In the genomic region with DNA sequence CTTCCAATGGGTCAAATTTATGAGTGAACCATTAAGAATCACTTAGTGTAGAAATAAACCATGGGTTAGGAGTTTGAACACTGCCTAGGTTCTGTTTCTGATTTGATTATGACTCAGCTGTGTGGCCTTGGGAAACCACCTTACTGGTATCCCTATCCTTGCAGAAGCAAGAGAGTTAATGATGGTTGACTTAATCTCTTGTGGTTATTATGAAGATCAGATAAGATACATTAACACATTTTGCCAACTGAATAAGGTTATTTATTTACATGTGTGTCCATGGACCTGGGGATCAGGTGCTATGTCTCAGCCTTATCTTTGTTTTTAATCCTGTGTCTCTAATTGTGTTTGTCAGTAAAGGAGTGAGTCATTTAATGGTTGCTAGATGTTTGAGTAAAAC, we compare ENCODE assay signal across 1 cellular context.
TF ChIP-seq lines count a peak whose summit lies in the region.

No MANE protein-coding gene starts in this region.

TF ChIP-seq in HepG2, 621 proteins besides CTCF, POLR2A, EP300 and RAD21 (continued from another document):
- TF ChIP-seq SMAD9 (CRISPR knock-in tag; IDR thresholded peaks at IDR 0.05) (no peak), ZSCAN12 (CRISPR knock-in tag; IDR thresholded peaks at IDR 0.05) (no peak), ZIK1 (CRISPR knock-in tag; IDR thresholded peaks at IDR 0.05; ENCODE audit: borderline replicate concordance, low read depth) (no peak), POLR2G (IDR thresholded peaks at IDR 0.05; ENCODE audit: low read depth, low read length) (no peak), KLF9 (CRISPR knock-in tag; IDR thresholded peaks at IDR 0.05; ENCODE audit: low read depth) (no peak)
- TF ChIP-seq, protein P1, sequence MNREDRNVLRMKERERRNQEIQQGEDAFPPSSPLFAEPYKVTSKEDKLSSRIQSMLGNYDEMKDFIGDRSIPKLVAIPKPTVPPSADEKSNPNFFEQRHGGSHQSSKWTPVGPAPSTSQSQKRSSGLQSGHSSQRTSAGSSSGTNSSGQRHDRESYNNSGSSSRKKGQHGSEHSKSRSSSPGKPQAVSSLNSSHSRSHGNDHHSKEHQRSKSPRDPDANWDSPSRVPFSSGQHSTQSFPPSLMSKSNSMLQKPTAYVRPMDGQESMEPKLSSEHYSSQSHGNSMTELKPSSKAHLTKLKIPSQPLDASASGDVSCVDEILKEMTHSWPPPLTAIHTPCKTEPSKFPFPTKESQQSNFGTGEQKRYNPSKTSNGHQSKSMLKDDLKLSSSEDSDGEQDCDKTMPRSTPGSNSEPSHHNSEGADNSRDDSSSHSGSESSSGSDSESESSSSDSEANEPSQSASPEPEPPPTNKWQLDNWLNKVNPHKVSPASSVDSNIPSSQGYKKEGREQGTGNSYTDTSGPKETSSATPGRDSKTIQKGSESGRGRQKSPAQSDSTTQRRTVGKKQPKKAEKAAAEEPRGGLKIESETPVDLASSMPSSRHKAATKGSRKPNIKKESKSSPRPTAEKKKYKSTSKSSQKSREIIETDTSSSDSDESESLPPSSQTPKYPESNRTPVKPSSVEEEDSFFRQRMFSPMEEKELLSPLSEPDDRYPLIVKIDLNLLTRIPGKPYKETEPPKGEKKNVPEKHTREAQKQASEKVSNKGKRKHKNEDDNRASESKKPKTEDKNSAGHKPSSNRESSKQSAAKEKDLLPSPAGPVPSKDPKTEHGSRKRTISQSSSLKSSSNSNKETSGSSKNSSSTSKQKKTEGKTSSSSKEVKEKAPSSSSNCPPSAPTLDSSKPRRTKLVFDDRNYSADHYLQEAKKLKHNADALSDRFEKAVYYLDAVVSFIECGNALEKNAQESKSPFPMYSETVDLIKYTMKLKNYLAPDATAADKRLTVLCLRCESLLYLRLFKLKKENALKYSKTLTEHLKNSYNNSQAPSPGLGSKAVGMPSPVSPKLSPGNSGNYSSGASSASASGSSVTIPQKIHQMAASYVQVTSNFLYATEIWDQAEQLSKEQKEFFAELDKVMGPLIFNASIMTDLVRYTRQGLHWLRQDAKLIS (CRISPR knock-in tag; IDR thresholded peaks at IDR 0.05): no peak
- TF ChIP-seq, protein P2, sequence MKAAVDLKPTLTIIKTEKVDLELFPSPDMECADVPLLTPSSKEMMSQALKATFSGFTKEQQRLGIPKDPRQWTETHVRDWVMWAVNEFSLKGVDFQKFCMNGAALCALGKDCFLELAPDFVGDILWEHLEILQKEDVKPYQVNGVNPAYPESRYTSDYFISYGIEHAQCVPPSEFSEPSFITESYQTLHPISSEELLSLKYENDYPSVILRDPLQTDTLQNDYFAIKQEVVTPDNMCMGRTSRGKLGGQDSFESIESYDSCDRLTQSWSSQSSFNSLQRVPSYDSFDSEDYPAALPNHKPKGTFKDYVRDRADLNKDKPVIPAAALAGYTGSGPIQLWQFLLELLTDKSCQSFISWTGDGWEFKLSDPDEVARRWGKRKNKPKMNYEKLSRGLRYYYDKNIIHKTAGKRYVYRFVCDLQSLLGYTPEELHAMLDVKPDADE (CRISPR knock-in tag; IDR thresholded peaks at IDR 0.05): no peak
- TF ChIP-seq, protein P3, sequence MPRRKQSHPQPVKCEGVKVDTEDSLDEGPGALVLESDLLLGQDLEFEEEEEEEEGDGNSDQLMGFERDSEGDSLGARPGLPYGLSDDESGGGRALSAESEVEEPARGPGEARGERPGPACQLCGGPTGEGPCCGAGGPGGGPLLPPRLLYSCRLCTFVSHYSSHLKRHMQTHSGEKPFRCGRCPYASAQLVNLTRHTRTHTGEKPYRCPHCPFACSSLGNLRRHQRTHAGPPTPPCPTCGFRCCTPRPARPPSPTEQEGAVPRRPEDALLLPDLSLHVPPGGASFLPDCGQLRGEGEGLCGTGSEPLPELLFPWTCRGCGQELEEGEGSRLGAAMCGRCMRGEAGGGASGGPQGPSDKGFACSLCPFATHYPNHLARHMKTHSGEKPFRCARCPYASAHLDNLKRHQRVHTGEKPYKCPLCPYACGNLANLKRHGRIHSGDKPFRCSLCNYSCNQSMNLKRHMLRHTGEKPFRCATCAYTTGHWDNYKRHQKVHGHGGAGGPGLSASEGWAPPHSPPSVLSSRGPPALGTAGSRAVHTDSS (CRISPR knock-in tag; conservative IDR thresholded peaks at IDR 0.05): no peak
- TF ChIP-seq, protein P4, sequence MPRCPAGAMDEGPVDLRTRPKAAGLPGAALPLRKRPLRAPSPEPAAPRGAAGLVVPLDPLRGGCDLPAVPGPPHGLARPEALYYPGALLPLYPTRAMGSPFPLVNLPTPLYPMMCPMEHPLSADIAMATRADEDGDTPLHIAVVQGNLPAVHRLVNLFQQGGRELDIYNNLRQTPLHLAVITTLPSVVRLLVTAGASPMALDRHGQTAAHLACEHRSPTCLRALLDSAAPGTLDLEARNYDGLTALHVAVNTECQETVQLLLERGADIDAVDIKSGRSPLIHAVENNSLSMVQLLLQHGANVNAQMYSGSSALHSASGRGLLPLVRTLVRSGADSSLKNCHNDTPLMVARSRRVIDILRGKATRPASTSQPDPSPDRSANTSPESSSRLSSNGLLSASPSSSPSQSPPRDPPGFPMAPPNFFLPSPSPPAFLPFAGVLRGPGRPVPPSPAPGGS (CRISPR knock-in tag; IDR thresholded peaks at IDR 0.05): no peak
- TF ChIP-seq, protein P5, sequence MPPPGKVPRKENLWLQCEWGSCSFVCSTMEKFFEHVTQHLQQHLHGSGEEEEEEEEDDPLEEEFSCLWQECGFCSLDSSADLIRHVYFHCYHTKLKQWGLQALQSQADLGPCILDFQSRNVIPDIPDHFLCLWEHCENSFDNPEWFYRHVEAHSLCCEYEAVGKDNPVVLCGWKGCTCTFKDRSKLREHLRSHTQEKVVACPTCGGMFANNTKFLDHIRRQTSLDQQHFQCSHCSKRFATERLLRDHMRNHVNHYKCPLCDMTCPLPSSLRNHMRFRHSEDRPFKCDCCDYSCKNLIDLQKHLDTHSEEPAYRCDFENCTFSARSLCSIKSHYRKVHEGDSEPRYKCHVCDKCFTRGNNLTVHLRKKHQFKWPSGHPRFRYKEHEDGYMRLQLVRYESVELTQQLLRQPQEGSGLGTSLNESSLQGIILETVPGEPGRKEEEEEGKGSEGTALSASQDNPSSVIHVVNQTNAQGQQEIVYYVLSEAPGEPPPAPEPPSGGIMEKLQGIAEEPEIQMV (CRISPR knock-in tag; IDR thresholded peaks at IDR 0.05; ENCODE audit: low read depth): no peak
